7 cellular contexts compared by ENCODE assay signal in the genomic region with DNA sequence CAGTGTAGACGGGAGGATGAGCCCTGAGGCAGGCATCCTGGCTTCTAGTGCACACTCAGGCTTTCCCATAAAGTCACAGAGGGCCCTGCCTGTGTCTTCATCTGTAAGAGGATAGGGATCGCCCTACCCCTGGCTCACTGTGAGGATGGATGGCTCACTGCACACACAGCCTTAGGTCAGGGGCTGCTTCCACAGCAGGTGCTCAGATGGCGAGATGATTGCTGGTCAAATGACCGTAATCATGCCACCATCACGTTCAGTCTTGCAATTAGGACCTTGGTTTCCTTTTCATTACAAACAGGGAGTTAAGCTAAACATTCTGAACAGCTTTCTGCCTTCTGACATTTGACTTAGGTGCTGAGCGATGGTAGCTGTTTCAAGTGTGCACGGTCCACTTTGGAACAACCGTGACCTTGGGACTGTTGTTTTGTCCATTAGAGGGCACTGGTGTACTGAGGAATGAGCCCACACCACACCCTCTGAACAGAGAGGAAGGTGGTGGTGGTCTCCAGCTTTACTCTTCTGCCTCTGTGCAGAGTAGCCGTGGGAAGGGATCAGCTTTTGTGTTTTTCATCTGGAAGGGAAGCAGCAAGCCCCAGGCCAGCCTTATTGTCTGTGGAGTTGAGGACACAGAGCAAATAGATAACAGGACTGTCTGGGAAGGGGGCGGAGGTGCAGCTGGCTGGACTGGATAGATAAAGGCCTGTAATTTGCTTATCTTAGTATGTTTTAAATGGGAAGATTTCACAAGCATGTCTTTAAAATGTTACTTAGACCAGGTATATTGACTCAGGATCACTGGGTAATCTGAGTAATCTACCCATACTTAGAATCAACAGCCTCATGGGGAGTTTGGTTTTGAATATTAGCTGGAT.
DNase-seq lines count a peak whose midpoint lies in the region; TF ChIP-seq lines count a peak whose summit lies in the region.

No MANE protein-coding gene starts in this region.

- no peak overlapping the region for H3K14ac ChIP-seq in H9 (ENCODE audit: insufficient read depth, low read length)

- peaks cover 15 to 25% (median 25%) of the 10 kb centered on the region in 3 experiments for H3K36me3 Mint-ChIP-seq in H9 (ENCODE audit: insufficient read depth in 1 of 3, low read depth in 3 of 3)

- no peaks in the 10 kb centered on the region for H3K27me3 Mint-ChIP-seq in H9 (ENCODE audit: low read depth)

- H3K56ac ChIP-seq in H9 (ENCODE audit: insufficient read length, low read depth, low read length) = no peak overlapping the region

- H3K4me3 ChIP-seq in epithelial cell of proximal tubule (ENCODE audit: low read depth, low read length) = no peak overlapping the region
- no peak overlapping the region for H3K4me3 ChIP-seq in parathyroid adenoma (ENCODE audit: low read depth, low read length)

- H2BK5ac ChIP-seq in H9 (ENCODE audit: insufficient read length, low read length) = no peak overlapping the region

- no peaks in the 10 kb centered on the region for H4K20me1 ChIP-seq in H9 (ENCODE audit: control insufficient read depth, insufficient read depth, insufficient read length)

- H4K8ac ChIP-seq in H9 (replicated peaks; ENCODE audit: insufficient read length, low read depth, low read length) = no peak overlapping the region

- H2AFZ ChIP-seq in H9 (ENCODE audit: low read length) = no peak overlapping the region
- no peak overlapping the region for H2AFZ ChIP-seq in parathyroid adenoma

- H3K4ac ChIP-seq in H9 (ENCODE audit: low read depth, low read length) = no peak overlapping the region

- WGBS in H9 (ENCODE audit: extremely low coverage, insufficient read length, low lambda C conversion rate) = no CpG with 5 or more reads among the region's 10 CpGs

- no peaks in the 10 kb centered on the region for H3K23me2 ChIP-seq in H9 (ENCODE audit: insufficient read length, low read depth, low read length, poor library complexity, severe bottlenecking)

- H4K91ac ChIP-seq in H9 (ENCODE audit: insufficient read length, low read depth, low read length) = no peak overlapping the region

- no peak overlapping the region for H3K23ac ChIP-seq in H9 (ENCODE audit: insufficient read length, low read depth, low read length)

- peaks cover 3% of the 10 kb centered on the region in 2 experiments; a peak in 4 of 5 replicates for H3K9me3 Mint-ChIP-seq in H9

- no peaks in the 10 kb centered on the region for H3K36me3 ChIP-seq in parathyroid adenoma (ENCODE audit: control insufficient read depth, insufficient read depth, low read length)

- H2BK12ac ChIP-seq in H9 (ENCODE audit: insufficient read length, low read depth, low read length) = no peak overlapping the region

- H2BK120ac ChIP-seq in H9 (ENCODE audit: low read depth, low read length, poor library complexity, severe bottlenecking) = no peak overlapping the region

- no peaks in the 10 kb centered on the region for H3K79me1 ChIP-seq in H9 (ENCODE audit: insufficient read depth, low read depth, low read length, poor library complexity, severe bottlenecking)

- H3K4me1 ChIP-seq in H9 (ENCODE audit: insufficient read depth, low read length) = peaks cover 2% of the 10 kb centered on the region; the same call in 1 of the 2 replicates
- peaks cover 2% of the 10 kb centered on the region for H3K4me1 ChIP-seq in parathyroid adenoma

- no peak overlapping the region for H3K4me3 Mint-ChIP-seq in H9

- H3K9me3 ChIP-seq in H9 (ENCODE audit: control insufficient read depth, low read depth, low read length) (no peaks in the 10 kb centered on the region), parathyroid adenoma (ENCODE audit: control insufficient read depth, low read length) (no peaks in the 10 kb centered on the region)

- H2BK20ac ChIP-seq in H9 (ENCODE audit: low read depth, low read length, poor library complexity, severe bottlenecking) = no peak overlapping the region

- H3K27ac Mint-ChIP-seq in H9 = peak overlapping the region in 2 of 3 experiments; percentile 0 to 33; a peak in 3 of 7 replicates

- peaks cover 15 to 24% of the 10 kb centered on the region in 2 experiments for H3K4me1 Mint-ChIP-seq in H9

- no peak for DNase-seq in H9
- DNase-seq in NCI-H748 (lab: John Stamatoyannopoulos, UW; ENCODE audit: unreplicated experiment) = peak; percentile 94
- DNase-seq in epithelial cell of proximal tubule (ENCODE audit: low read depth) = no peak
- DNase-seq in T-helper 9 cell = no peak
- no peak for DNase-seq in A172 (ENCODE audit: low spot score)
- DNase-seq in NCI-H2171 (lab: John Stamatoyannopoulos, UW) = no peak

- H3K27ac ChIP-seq in H9 (ENCODE audit: insufficient read length, low read depth, low read length) (no peak overlapping the region), parathyroid adenoma (no peak overlapping the region)

- no peaks in the 10 kb centered on the region for H3K79me2 ChIP-seq in H9 (ENCODE audit: insufficient read depth, low read length)
- H3K79me2 ChIP-seq in parathyroid adenoma = no peaks in the 10 kb centered on the region

- H3K4me2 ChIP-seq in H9 (ENCODE audit: insufficient read depth, insufficient read length, low read length) = no peak overlapping the region
- no peak overlapping the region for H3K4me2 ChIP-seq in parathyroid adenoma (ENCODE audit: low read length)

- H4K5ac ChIP-seq in H9 (ENCODE audit: insufficient read length, low read depth, low read length) = no peak overlapping the region

- no peak overlapping the region for H3K9ac ChIP-seq in H9 (ENCODE audit: extremely low read depth, insufficient read length, low read length)
- H3K9ac ChIP-seq in parathyroid adenoma = no peak overlapping the region

- H3K18ac ChIP-seq in H9 (ENCODE audit: insufficient read length, low read depth, low read length) = no peak overlapping the region

- H3K27me3 ChIP-seq in H9 (ENCODE audit: insufficient read depth, low read length) (no peaks in the 10 kb centered on the region), parathyroid adenoma (ENCODE audit: control insufficient read depth, insufficient read depth, low read length) (no peaks in the 10 kb centered on the region)

- TF ChIP-seq CTCF in H9 (conservative IDR thresholded peaks at IDR 0.05) (peak; percentile 70), epithelial cell of proximal tubule (conservative IDR thresholded peaks at IDR 0.05; ENCODE audit: low read depth, low read length) (peak; percentile 34), parathyroid adenoma (IDR thresholded peaks at IDR 0.05) (peak; percentile 23)

- H2BK15ac ChIP-seq in H9 (ENCODE audit: low read depth, low read length) = no peak overlapping the region

- no peak overlapping the region for H2AK5ac ChIP-seq in H9 (ENCODE audit: insufficient read length, low read length)

- H3T11ph ChIP-seq in H9 (ENCODE audit: low read length) = no peak overlapping the region
